In genomic region chr1:10170362-10170665, GRCh38 we compare ENCODE assay signal across 11 cellular contexts. TPM values are rescaled to one million over a fixed set of nuclear protein-coding genes. Genes with fewer than 3 reads are reported as not detected.
DNase-seq lines count a peak whose midpoint lies in the region; ATAC-seq and TF ChIP-seq lines count a peak whose summit lies in the region.
"Had no signal": no experiment of that assay in that cellular context is flagged by ENCODE, and none has a peak within 500 bp of the region (broad histone marks: within the 10 kb centered on the region; RNA-seq: fewer than 3 reads in every experiment).

No MANE protein-coding gene starts in this region.

- peaks cover 5% of the 10 kb centered on the region for H3F3A ChIP-seq in PC-3 (ENCODE audit: low read length, unreplicated experiment)

- POLR2A ChIA-PET in PC-3 (lab: Charles Lee; ENCODE audit: unreplicated experiment) (no interaction called here), RWPE1 (lab: Yijun Ruan, JAX; ENCODE audit: low non-redundant PET) (no interaction called here)

- H4K20me1 ChIP-seq in PC-3 (ENCODE audit: low read length) (no peaks in the 10 kb centered on the region), hepatocyte (ENCODE audit: insufficient read depth, poor library complexity, severe bottlenecking) (no peaks in the 10 kb centered on the region)

- H3K9me3 ChIP-seq in PC-3 (ENCODE audit: low read length) = no peaks in the 10 kb centered on the region
- no peaks in the 10 kb centered on the region for H3K9me3 ChIP-seq in hepatocyte (ENCODE audit: low read depth)

- intact Hi-C loops in PC-3 (cut with micrococcal nuclease) = no loop called here

- ATAC-seq in GM21447 (IDR thresholded peaks at IDR 0.05; ENCODE audit: unreplicated experiment) = peak; percentile 62
- peak; percentile 94 for ATAC-seq in PC-3
- no peak for ATAC-seq in HG03108 (IDR thresholded peaks at IDR 0.05; ENCODE audit: unreplicated experiment)

- H3K79me2 ChIP-seq in PC-3 (ENCODE audit: low read length) (no peaks in the 10 kb centered on the region), hepatocyte (no peaks in the 10 kb centered on the region)

- H3K9ac ChIP-seq in PC-3 (ENCODE audit: low read length) = peak overlapping the region; percentile 49; the same call in 1 of the 2 replicates

- DNase-seq in GM13976 (ENCODE audit: low spot score) = peak; percentile 50
- peak; percentile 88 for DNase-seq in PC-3
- peak; percentile 25 for DNase-seq in hepatocyte (ENCODE audit: low spot score)
- DNase-seq in activated CD8-positive, alpha-beta memory T cell treated with anti-CD3 and anti-CD28 coated beads, Interleukin-2, amount 50 U/mL, for 48 hours = no peak
- DNase-seq in RWPE1 (ENCODE audit: low spot score) = no peak
- DNase-seq in SIG-M5 treated with dmso at 0.1 percent for 504 hours (lab: John Stamatoyannopoulos, UW; ENCODE audit: unreplicated experiment) = no peak
- DNase-seq: GOT3, kidney glomerular epithelial cell, SW 1271 had no signal

- H3K4me2 ChIP-seq in PC-3 (ENCODE audit: low read length) = peak overlapping the region; percentile 42; the same call in 1 of the 2 replicates
- H3K4me2 ChIP-seq in hepatocyte = no peak overlapping the region

- H3K27me3 ChIP-seq in PC-3 (ENCODE audit: low read length) = no peaks in the 10 kb centered on the region
- H3K27me3 ChIP-seq in hepatocyte = no peaks in the 10 kb centered on the region

- TF ChIP-seq CTCF in GM13976 (IDR thresholded peaks at IDR 0.05; ENCODE audit: borderline replicate concordance, control extremely low read depth, extremely low read depth, insufficient read depth, missing control alignments) = no peak
- TF ChIP-seq CTCF in PC-3 (conservative IDR thresholded peaks at IDR 0.05; ENCODE audit: low read depth, low read length) = no peak
- no peak for TF ChIP-seq CTCF in hepatocyte (IDR thresholded peaks at IDR 0.05; ENCODE audit: poor library complexity)
- no peak for TF ChIP-seq CTCF in RWPE1 (conservative IDR thresholded peaks at IDR 0.05; ENCODE audit: low read depth)

- in situ Hi-C loops in GM13976 (cut with MboI; ENCODE audit: low sequenced_read_pairs, unreplicated experiment) = no loop called here

- H3K36me3 ChIP-seq in PC-3 (ENCODE audit: low read depth, low read length) (peaks cover 3% of the 10 kb centered on the region; the same call in 1 of the 2 replicates), hepatocyte (replicated peaks; ENCODE audit: insufficient read depth, low read depth) (no peaks in the 10 kb centered on the region)

- H3K9me2 ChIP-seq in PC-3 (replicated peaks; ENCODE audit: low read length) (no peaks in the 10 kb centered on the region), hepatocyte (replicated peaks; ENCODE audit: insufficient read depth) (no peaks in the 10 kb centered on the region)

- peak overlapping the region; percentile 91 for H3K27ac ChIP-seq in PC-3 (ENCODE audit: low read length)
- H3K27ac ChIP-seq in hepatocyte = peak overlapping the region; percentile 88
- H3K27ac ChIP-seq in RWPE1 = no peak overlapping the region

- CTCF ChIA-PET in PC-3 (lab: Charles Lee) = interaction anchor here (0.6 kb wide), 1 partner anchor 70 kb away, joined by 3 read pairs; no protein-coding TSS in a partner anchor
- CTCF ChIA-PET in RWPE1 (lab: Yijun Ruan, JAX) = interaction anchor here (0.7 kb wide), 1 partner anchor 1064 kb away, joined by 3 read pairs; no protein-coding TSS in a partner anchor

- 33% methylated on average over 2 of the region's 2 CpGs for WGBS in hepatocyte (ENCODE audit: low lambda C conversion rate, missing lambda C conversion rate)

- no TSS peak for BruUV-seq in PC-3 (replicated peaks; lab: Mats Ljungman, UMichigan)

- H3K4me1 ChIP-seq in PC-3 (ENCODE audit: insufficient read depth, low read length) (peaks cover 27% of the 10 kb centered on the region), hepatocyte (ENCODE audit: insufficient read depth) (peaks cover 24% of the 10 kb centered on the region)

- H3K4me3 ChIP-seq in PC-3 (ENCODE audit: low read length) (no peak overlapping the region), hepatocyte (no peak overlapping the region)

- H2AFZ ChIP-seq in PC-3 (ENCODE audit: low read length) (no peak overlapping the region), hepatocyte (no peak overlapping the region)

RNA-seq across cellular contexts. Expression of gene KIF1B, which starts 40.1 kb away (rescaled TPM):
- total RNA-seq in PC-3 (2014; rRNA removed) (21.4 and 24.2 TPM in 2 replicates), hepatocyte (32.7 and 37.0 TPM in 2 replicates)
- 14.6 and 15.4 TPM in 2 replicates for polyA plus RNA-seq in hepatocyte

Comparison
In these comparisons a context has a peak if more than half of its experiments do, and no peak if none do; other contexts are left out.
1. DNase-seq: peak in GM13976 (single experiment), PC-3 (single experiment) and hepatocyte (single experiment); none in activated CD8-positive, alpha-beta memory T cell treated with anti-CD3 and anti-CD28 coated beads, Interleukin-2, amount 50 U/mL, for 48 hours (single experiment), RWPE1 (single experiment) and SIG-M5 treated with dmso at 0.1 percent for 504 hours (single experiment).